In the genomic region with DNA sequence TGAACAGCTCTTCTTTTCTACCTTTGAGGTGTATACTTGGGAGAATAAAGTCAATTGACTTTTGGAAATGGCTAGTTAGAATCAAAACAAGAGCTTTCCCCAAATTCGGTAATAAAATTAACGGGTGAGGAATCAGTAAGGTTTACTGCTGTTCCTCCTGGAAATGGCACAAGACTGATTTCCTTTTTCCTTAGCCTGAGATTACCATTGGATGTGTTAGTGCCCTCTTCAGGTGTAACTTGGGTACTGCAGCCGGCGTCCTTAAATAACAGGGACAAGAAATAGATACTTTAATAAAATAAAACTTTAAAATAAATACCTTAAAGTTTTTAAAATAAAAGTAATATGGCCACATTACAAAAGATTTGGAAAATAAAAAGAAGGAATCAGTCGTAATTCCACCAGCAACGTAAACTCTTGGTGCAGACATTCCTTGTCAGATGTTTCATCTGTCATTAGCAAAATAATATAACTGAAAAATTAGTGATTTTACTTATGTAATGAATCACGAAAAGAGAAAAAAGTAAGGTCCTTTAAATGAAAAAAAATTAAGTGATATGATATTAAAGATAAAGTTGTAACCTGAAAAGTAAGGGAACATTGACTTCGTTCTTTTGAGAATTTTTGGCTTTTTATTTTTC, we compare ENCODE assay signal across 8 cellular contexts. TPM values are rescaled to one million over a fixed set of nuclear protein-coding genes. Genes with fewer than 3 reads are reported as not detected.
DNase-seq lines count a peak whose midpoint lies in the region; ATAC-seq lines count a peak whose summit lies in the region.

No MANE protein-coding gene starts in this region.

- DNase-seq in DMS79 (lab: John Stamatoyannopoulos, UW) (peak; percentile 29), M059J (ENCODE audit: low read depth) (peak; percentile 73), SJSA1 (ENCODE audit: low read depth in 1 of 2, low spot score in 2 of 2) (peak; percentile 83 to 88), glomerular endothelial cell (ENCODE audit: extremely low read depth, low read depth, low spot score) (peak; percentile 79), putamen (ENCODE audit: low spot score) (peak; percentile 75)
- DNase-seq in activated naive CD4-positive, alpha-beta T cell (lab: John Stamatoyannopoulos, UW): peak; percentile 20 to 48 (median 38)

- ATAC-seq in HG02840 (IDR thresholded peaks at IDR 0.05; ENCODE audit: low FRiP score, unreplicated experiment): no peak
- ATAC-seq in GM19455 (IDR thresholded peaks at IDR 0.05; ENCODE audit: unreplicated experiment): no peak

- no peaks in the 10 kb centered on the region for H3K36me3 ChIP-seq in SJSA1

- no peak overlapping the region for H3K4me3 ChIP-seq in SJSA1

- H3K4me1 ChIP-seq in SJSA1 (replicated peaks): no peaks in the 10 kb centered on the region

- no peak overlapping the region for H3K27ac ChIP-seq in SJSA1

- no peaks in the 10 kb centered on the region for H3K9me3 ChIP-seq in SJSA1 (replicated peaks)

- H3K27me3 ChIP-seq in SJSA1 (replicated peaks): no peaks in the 10 kb centered on the region

RNA-seq across cellular contexts. Expression of gene ZFTA, which starts 29.7 kb away (rescaled TPM):
- total RNA-seq in M059J (2014; rRNA removed; shearing (Covaris generic)): 4.0 and 5.7 TPM in 2 replicates
- total RNA-seq in SJSA1 (2014; rRNA removed; shearing (Covaris generic)): 28.7 and 29.5 TPM in 2 replicates
- total RNA-seq in glomerular endothelial cell: 23.2 and 24.3 TPM in 2 replicates

RNA-seq across cellular contexts. Expression of gene RTN3, which starts 57.5 kb away (rescaled TPM):
- 142 and 175 TPM in 2 replicates for total RNA-seq in M059J (2014; rRNA removed; shearing (Covaris generic))
- 71.7 and 93.9 TPM in 2 replicates for total RNA-seq in SJSA1 (2014; rRNA removed; shearing (Covaris generic))
- 96.8 and 102 TPM in 2 replicates for total RNA-seq in glomerular endothelial cell

Comparison
In these comparisons a context has a peak if more than half of its experiments do, and no peak if none do; other contexts are left out.
1. DNase-seq: peak in every context shown above with its lines; median percentile 86 in SJSA1; 79 in glomerular endothelial cell; 75 in putamen; 73 in M059J; 38 in activated naive CD4-positive, alpha-beta T cell; 29 in DMS79.